ENCODE assay signal across 1 cellular context in genomic region chr12:48681738-48682532, GRCh38.
TF ChIP-seq lines count a peak whose summit lies in the region.

A gene with protein sequence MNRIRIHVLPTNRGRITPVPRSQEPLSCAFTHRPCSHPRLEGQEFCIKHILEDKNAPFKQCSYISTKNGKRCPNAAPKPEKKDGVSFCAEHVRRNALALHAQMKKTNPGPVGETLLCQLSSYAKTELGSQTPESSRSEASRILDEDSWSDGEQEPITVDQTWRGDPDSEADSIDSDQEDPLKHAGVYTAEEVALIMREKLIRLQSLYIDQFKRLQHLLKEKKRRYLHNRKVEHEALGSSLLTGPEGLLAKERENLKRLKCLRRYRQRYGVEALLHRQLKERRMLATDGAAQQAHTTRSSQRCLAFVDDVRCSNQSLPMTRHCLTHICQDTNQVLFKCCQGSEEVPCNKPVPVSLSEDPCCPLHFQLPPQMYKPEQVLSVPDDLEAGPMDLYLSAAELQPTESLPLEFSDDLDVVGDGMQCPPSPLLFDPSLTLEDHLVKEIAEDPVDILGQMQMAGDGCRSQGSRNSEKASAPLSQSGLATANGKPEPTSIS (minus strand): TSS chr12:48682238. CDS start chr12:48681632, 606 bp downstream.

TF ChIP-seq in HepG2, 621 proteins besides CTCF, POLR2A, EP300 and RAD21 (continued from another document and continues in another):
- TF ChIP-seq, protein P1, sequence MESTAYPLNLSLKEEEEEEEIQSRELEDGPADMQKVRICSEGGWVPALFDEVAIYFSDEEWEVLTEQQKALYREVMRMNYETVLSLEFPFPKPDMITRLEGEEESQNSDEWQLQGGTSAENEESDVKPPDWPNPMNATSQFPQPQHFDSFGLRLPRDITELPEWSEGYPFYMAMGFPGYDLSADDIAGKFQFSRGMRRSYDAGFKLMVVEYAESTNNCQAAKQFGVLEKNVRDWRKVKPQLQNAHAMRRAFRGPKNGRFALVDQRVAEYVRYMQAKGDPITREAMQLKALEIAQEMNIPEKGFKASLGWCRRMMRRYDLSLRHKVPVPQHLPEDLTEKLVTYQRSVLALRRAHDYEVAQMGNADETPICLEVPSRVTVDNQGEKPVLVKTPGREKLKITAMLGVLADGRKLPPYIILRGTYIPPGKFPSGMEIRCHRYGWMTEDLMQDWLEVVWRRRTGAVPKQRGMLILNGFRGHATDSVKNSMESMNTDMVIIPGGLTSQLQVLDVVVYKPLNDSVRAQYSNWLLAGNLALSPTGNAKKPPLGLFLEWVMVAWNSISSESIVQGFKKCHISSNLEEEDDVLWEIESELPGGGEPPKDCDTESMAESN (CRISPR knock-in tag; conservative IDR thresholded peaks at IDR 0.05): peak; percentile 79; the same call in 1 of the 2 replicates
- TF ChIP-seq NR2C2 (CRISPR knock-in tag; IDR thresholded peaks at IDR 0.05; ENCODE audit: borderline replicate concordance) (peak; percentile 55; the same call in 1 of the 2 replicates), ZNF547 (CRISPR knock-in tag; IDR thresholded peaks at IDR 0.05) (peak; percentile 51; the same call in 1 of the 2 replicates), CENPT (CRISPR knock-in tag; IDR thresholded peaks at IDR 0.05; ENCODE audit: low read depth) (no peak), CCDC6 (CRISPR knock-in tag; IDR thresholded peaks at IDR 0.05) (no peak), LCORL (IDR thresholded peaks at IDR 0.05) (no peak), LCORL (CRISPR knock-in tag; IDR thresholded peaks at IDR 0.05) (peak; percentile 62; the same call in 1 of the 2 replicates), FOXC1 (CRISPR knock-in tag; IDR thresholded peaks at IDR 0.05; ENCODE audit: borderline replicate concordance) (peak; percentile 60; the same call in 1 of the 2 replicates), SP2 (CRISPR knock-in tag; IDR thresholded peaks at IDR 0.05) (peak; percentile 94), U2AF2 (IDR thresholded peaks at IDR 0.05; ENCODE audit: low read depth, low read length) (no peak), PLRG1 (conservative IDR thresholded peaks at IDR 0.05) (no peak), HNRNPH1 (optimal IDR thresholded peaks at IDR 0.05; ENCODE audit: low read depth, low read length) (no peak), ZNF24 (IDR thresholded peaks at IDR 0.05) (no peak), NR2F2 (IDR thresholded peaks at IDR 0.05; ENCODE audit: borderline replicate concordance, low read depth) (no peak), ZNF564 (CRISPR knock-in tag; IDR thresholded peaks at IDR 0.05) (no peak), FOXO1 (CRISPR knock-in tag; IDR thresholded peaks at IDR 0.05) (peak; percentile 65), EHMT2 (IDR thresholded peaks at IDR 0.05; ENCODE audit: borderline replicate concordance, low read depth, low read length) (no peak), PTBP1 (IDR thresholded peaks at IDR 0.05; ENCODE audit: low read depth, low read length, poor library complexity, severe bottlenecking) (no peak), ZNF781 (CRISPR knock-in tag; IDR thresholded peaks at IDR 0.05; ENCODE audit: borderline replicate concordance, not compliant biosample characterization) (peak; percentile 96), PRMT3 (CRISPR knock-in tag; IDR thresholded peaks at IDR 0.05; ENCODE audit: borderline replicate concordance, low read depth) (no peak), IKZF1 (IDR thresholded peaks at IDR 0.05) (no peak), ZSCAN31 (CRISPR knock-in tag; IDR thresholded peaks at IDR 0.05; ENCODE audit: low read depth) (peak; percentile 92), ELF1 (CRISPR knock-in tag; IDR thresholded peaks at IDR 0.05) (peak; percentile 69), ZSCAN21 (CRISPR knock-in tag; IDR thresholded peaks at IDR 0.05; ENCODE audit: borderline replicate concordance) (peak; percentile 68; the same call in 1 of the 2 replicates), ZNF841 (CRISPR knock-in tag; IDR thresholded peaks at IDR 0.05; ENCODE audit: borderline replicate concordance) (no peak), HNRNPL (IDR thresholded peaks at IDR 0.05; ENCODE audit: low read depth, low read length) (no peak), ZNF382 (CRISPR knock-in tag; IDR thresholded peaks at IDR 0.05; ENCODE audit: borderline replicate concordance) (no peak), FOXM1 (CRISPR knock-in tag; IDR thresholded peaks at IDR 0.05) (no peak), ZNF234 (CRISPR knock-in tag; conservative IDR thresholded peaks at IDR 0.05) (peak; percentile 55; the same call in 1 of the 2 replicates), HOMEZ (CRISPR knock-in tag; IDR thresholded peaks at IDR 0.05; ENCODE audit: low read depth) (peak; percentile 85; the same call in 1 of the 2 replicates), SMARCE1 (IDR thresholded peaks at IDR 0.05; ENCODE audit: borderline replicate concordance) (no peak), ZSCAN25 (CRISPR knock-in tag; IDR thresholded peaks at IDR 0.05) (no peak), SRSF1 (optimal IDR thresholded peaks at IDR 0.05; ENCODE audit: low read depth, low read length) (peak; percentile 66), NFE2L1 (CRISPR knock-in tag; IDR thresholded peaks at IDR 0.05; ENCODE audit: borderline replicate concordance) (peak; percentile 29; the same call in 1 of the 2 replicates), HDAC2 (CRISPR knock-in tag; IDR thresholded peaks at IDR 0.05) (peak; percentile 62), ZNF552 (CRISPR knock-in tag; IDR thresholded peaks at IDR 0.05; ENCODE audit: borderline replicate concordance) (no peak)
- TF ChIP-seq, protein P2, sequence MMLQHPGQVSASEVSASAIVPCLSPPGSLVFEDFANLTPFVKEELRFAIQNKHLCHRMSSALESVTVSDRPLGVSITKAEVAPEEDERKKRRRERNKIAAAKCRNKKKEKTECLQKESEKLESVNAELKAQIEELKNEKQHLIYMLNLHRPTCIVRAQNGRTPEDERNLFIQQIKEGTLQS (CRISPR knock-in tag; IDR thresholded peaks at IDR 0.05): no peak
- TF ChIP-seq, protein P3, sequence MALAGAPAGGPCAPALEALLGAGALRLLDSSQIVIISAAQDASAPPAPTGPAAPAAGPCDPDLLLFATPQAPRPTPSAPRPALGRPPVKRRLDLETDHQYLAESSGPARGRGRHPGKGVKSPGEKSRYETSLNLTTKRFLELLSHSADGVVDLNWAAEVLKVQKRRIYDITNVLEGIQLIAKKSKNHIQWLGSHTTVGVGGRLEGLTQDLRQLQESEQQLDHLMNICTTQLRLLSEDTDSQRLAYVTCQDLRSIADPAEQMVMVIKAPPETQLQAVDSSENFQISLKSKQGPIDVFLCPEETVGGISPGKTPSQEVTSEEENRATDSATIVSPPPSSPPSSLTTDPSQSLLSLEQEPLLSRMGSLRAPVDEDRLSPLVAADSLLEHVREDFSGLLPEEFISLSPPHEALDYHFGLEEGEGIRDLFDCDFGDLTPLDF (CRISPR knock-in tag; IDR thresholded peaks at IDR 0.05): peak; percentile 68; the same call in 1 of the 2 replicates
- TF ChIP-seq, protein P4, sequence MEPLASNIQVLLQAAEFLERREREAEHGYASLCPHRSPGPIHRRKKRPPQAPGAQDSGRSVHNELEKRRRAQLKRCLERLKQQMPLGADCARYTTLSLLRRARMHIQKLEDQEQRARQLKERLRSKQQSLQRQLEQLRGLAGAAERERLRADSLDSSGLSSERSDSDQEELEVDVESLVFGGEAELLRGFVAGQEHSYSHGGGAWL (CRISPR knock-in tag; IDR thresholded peaks at IDR 0.05): peak; percentile 84
- TF ChIP-seq, protein P5, sequence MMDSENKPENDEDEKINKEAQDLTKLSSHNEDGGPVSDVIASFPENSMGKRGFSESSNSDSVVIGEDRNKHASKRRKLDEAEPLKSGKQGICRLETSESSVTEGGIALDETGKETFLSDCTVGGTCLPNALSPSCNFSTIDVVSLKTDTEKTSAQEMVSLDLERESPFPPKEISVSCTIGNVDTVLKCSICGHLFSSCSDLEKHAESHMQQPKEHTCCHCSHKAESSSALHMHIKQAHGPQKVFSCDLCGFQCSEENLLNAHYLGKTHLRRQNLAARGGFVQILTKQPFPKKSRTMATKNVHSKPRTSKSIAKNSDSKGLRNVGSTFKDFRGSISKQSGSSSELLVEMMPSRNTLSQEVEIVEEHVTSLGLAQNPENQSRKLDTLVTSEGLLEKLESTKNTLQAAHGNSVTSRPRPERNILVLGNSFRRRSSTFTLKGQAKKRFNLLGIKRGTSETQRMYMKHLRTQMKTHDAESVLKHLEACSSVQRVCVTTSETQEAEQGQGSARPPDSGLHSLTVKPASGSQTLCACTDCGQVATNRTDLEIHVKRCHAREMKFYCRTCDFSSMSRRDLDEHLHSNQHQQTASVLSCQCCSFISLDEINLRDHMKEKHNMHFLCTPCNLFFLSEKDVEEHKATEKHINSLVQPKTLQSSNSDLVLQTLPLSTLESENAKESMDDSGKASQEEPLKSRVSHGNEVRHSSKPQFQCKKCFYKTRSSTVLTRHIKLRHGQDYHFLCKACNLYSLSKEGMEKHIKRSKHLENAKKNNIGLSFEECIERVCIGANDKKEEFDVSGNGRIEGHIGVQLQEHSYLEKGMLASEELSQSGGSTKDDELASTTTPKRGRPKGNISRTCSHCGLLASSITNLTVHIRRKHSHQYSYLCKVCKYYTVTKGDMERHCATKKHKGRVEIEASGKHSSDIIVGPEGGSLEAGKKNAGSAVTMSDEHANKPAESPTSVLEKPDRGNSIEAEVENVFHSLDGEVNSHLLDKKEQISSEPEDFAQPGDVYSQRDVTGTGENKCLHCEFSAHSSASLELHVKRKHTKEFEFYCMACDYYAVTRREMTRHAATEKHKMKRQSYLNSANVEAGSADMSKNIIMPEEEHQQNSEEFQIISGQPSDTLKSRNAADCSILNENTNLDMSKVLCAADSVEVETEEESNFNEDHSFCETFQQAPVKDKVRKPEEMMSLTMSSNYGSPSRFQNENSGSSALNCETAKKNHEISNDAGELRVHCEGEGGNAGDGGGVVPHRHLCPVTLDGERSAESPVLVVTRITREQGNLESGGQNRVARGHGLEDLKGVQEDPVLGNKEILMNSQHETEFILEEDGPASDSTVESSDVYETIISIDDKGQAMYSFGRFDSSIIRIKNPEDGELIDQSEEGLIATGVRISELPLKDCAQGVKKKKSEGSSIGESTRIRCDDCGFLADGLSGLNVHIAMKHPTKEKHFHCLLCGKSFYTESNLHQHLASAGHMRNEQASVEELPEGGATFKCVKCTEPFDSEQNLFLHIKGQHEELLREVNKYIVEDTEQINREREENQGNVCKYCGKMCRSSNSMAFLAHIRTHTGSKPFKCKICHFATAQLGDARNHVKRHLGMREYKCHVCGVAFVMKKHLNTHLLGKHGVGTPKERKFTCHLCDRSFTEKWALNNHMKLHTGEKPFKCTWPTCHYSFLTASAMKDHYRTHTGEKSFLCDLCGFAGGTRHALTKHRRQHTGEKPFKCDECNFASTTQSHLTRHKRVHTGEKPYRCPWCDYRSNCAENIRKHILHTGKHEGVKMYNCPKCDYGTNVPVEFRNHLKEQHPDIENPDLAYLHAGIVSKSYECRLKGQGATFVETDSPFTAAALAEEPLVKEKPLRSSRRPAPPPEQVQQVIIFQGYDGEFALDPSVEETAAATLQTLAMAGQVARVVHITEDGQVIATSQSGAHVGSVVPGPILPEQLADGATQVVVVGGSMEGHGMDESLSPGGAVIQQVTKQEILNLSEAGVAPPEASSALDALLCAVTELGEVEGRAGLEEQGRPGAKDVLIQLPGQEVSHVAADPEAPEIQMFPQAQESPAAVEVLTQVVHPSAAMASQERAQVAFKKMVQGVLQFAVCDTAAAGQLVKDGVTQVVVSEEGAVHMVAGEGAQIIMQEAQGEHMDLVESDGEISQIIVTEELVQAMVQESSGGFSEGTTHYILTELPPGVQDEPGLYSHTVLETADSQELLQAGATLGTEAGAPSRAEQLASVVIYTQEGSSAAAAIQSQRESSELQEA (CRISPR knock-in tag; IDR thresholded peaks at IDR 0.05; ENCODE audit: not compliant biosample characterization): peak; percentile 76
- TF ChIP-seq, protein P6, sequence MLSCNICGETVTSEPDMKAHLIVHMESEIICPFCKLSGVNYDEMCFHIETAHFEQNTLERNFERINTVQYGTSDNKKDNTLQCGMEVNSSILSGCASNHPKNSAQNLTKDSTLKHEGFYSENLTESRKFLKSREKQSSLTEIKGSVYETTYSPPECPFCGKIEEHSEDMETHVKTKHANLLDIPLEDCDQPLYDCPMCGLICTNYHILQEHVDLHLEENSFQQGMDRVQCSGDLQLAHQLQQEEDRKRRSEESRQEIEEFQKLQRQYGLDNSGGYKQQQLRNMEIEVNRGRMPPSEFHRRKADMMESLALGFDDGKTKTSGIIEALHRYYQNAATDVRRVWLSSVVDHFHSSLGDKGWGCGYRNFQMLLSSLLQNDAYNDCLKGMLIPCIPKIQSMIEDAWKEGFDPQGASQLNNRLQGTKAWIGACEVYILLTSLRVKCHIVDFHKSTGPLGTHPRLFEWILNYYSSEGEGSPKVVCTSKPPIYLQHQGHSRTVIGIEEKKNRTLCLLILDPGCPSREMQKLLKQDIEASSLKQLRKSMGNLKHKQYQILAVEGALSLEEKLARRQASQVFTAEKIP (CRISPR knock-in tag; IDR thresholded peaks at IDR 0.05; ENCODE audit: borderline replicate concordance): no peak
- TF ChIP-seq, protein P7, sequence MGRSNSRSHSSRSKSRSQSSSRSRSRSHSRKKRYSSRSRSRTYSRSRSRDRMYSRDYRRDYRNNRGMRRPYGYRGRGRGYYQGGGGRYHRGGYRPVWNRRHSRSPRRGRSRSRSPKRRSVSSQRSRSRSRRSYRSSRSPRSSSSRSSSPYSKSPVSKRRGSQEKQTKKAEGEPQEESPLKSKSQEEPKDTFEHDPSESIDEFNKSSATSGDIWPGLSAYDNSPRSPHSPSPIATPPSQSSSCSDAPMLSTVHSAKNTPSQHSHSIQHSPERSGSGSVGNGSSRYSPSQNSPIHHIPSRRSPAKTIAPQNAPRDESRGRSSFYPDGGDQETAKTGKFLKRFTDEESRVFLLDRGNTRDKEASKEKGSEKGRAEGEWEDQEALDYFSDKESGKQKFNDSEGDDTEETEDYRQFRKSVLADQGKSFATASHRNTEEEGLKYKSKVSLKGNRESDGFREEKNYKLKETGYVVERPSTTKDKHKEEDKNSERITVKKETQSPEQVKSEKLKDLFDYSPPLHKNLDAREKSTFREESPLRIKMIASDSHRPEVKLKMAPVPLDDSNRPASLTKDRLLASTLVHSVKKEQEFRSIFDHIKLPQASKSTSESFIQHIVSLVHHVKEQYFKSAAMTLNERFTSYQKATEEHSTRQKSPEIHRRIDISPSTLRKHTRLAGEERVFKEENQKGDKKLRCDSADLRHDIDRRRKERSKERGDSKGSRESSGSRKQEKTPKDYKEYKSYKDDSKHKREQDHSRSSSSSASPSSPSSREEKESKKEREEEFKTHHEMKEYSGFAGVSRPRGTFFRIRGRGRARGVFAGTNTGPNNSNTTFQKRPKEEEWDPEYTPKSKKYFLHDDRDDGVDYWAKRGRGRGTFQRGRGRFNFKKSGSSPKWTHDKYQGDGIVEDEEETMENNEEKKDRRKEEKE (IDR thresholded peaks at IDR 0.05): no peak
